In genomic region chr3:138889792-138890191, GRCh38 we compare ENCODE assay signal across 28 cellular contexts. TPM values are rescaled to one million over a fixed set of nuclear protein-coding genes. Genes with fewer than 3 reads are reported as not detected.
"Had no signal": no experiment of that assay in that cellular context is flagged by ENCODE, and none has a peak within 500 bp of the region (broad histone marks: within the 10 kb centered on the region; RNA-seq: fewer than 3 reads in every experiment).

No MANE protein-coding gene starts in this region.

- H3K4me3 Mint-ChIP-seq: activated CD4-positive, alpha-beta memory T cell treated with anti-CD3 and anti-CD28 coated beads, Interleukin-2, amount 10 ng/mL, durations not matched to agents 7 days and 5 days; activated CD4-positive, alpha-beta T cell treated with anti-CD3 and anti-CD28 coated beads for 36 hours had no signal

- H3K27me3 Mint-ChIP-seq: activated CD4-positive, alpha-beta memory T cell treated with anti-CD3 and anti-CD28 coated beads, Interleukin-2, amount 10 ng/mL, durations not matched to agents 7 days and 5 days; activated CD4-positive, alpha-beta T cell treated with anti-CD3 and anti-CD28 coated beads for 36 hours had no signal

- H3K27ac ChIP-seq: brain microvascular endothelial cell, cardiac muscle cell, SJCRH30, VCaP had no signal

- H3K9me3 ChIP-seq: SJCRH30, SK-N-SH had no signal

- H3K9ac ChIP-seq: SK-N-SH had no signal

- H3K4me1 ChIP-seq: SJCRH30 had no signal

- H3K36me3 ChIP-seq: brain microvascular endothelial cell, cardiac muscle cell, SJCRH30 had no signal

- H3K4me3 ChIP-seq: cardiac muscle cell, SJCRH30 had no signal

- ATAC-seq: activated CD4-positive, alpha-beta T cell treated with anti-CD3 and anti-CD28 coated beads for 36 hours; activated naive CD4-positive, alpha-beta T cell treated with anti-CD3 and anti-CD28 coated beads, Interleukin-2, amount 50 U/mL, for 72 hours; Panc1; Right ventricle myocardium inferior had no signal

- H3K27me3 ChIP-seq: brain microvascular endothelial cell, cardiac muscle cell, SJCRH30 had no signal

- H3K36me3 Mint-ChIP-seq: activated naive CD4-positive, alpha-beta T cell treated with anti-CD3 and anti-CD28 coated beads, Interleukin-2, amount 50 U/mL, for 72 hours had no signal

- H3K9me3 Mint-ChIP-seq: activated CD4-positive, alpha-beta memory T cell treated with anti-CD3 and anti-CD28 coated beads, Interleukin-2, amount 10 ng/mL, durations not matched to agents 7 days and 5 days; activated naive CD4-positive, alpha-beta T cell treated with anti-CD3 and anti-CD28 coated beads, Interleukin-2, amount 50 U/mL, for 72 hours had no signal

- H3K27ac Mint-ChIP-seq: activated CD4-positive, alpha-beta memory T cell treated with anti-CD3 and anti-CD28 coated beads, Interleukin-2, amount 10 ng/mL, durations not matched to agents 7 days and 5 days; activated CD4-positive, alpha-beta T cell treated with anti-CD3 and anti-CD28 coated beads for 36 hours had no signal

- H3K4me2 ChIP-seq: SK-N-SH had no signal

- DNase-seq: activated CD4-positive, alpha-beta memory T cell treated with anti-CD3 and anti-CD28 coated beads, Interleukin-2, amount 10 ng/mL, durations not matched to agents 7 days and 5 days; activated CD4-positive, alpha-beta T cell treated with anti-CD3 and anti-CD28 coated beads for 36 hours; activated CD4-positive, alpha-beta T cell treated with anti-CD3 and anti-CD28 coated beads, Interleukin-2, amount 50 U/mL, for 1 hour; activated effector memory CD4-positive, alpha-beta T cell treated with Interleukin-2 at 50 U/mL for 16 hours; activated naive CD4-positive, alpha-beta T cell; brain microvascular endothelial cell; KBM-7; NCI-H1092 treated with DMSO at 0.1 percent for 48 hours; NCI-H1417 treated with DMSO at 0.1 percent for 48 hours; NCI-H1694; NCI-H2029; NCI-H2107; NCI-H2171 treated with DMSO at 0.1 percent for 48 hours; NCI-H226; NCI-H526 treated with DMSO at 0.1 percent for 48 hours; NCI-H82; RPMI8226; SJCRH30; SK-N-SH; T-helper 1 cell had no signal

RNA-seq across cellular contexts. Expression of gene FOXL2, which starts 57.1 kb away (rescaled TPM):
- total RNA-seq: activated CD4-positive, alpha-beta memory T cell treated with anti-CD3 and anti-CD28 coated beads, Interleukin-2, amount 10 ng/mL, durations not matched to agents 7 days and 5 days; activated CD4-positive, alpha-beta T cell treated with anti-CD3 and anti-CD28 coated beads for 36 hours; activated naive CD4-positive, alpha-beta T cell treated with anti-CD3 and anti-CD28 coated beads, Interleukin-2, amount 50 U/mL, for 72 hours; cardiac muscle cell; OCI-LY7; Right ventricle myocardium inferior; T-helper 2 cell treated with Interferon-gamma antibody and Interleukin-4, amounts not matched to agents 100 ng/mL and 5 ng/mL, for 36 hours had no signal

RNA-seq across cellular contexts. Expression of gene FOXL2NB, which starts 57.2 kb away (rescaled TPM):
- total RNA-seq: activated CD4-positive, alpha-beta memory T cell treated with anti-CD3 and anti-CD28 coated beads, Interleukin-2, amount 10 ng/mL, durations not matched to agents 7 days and 5 days; activated CD4-positive, alpha-beta T cell treated with anti-CD3 and anti-CD28 coated beads for 36 hours; activated CD8-positive, alpha-beta memory T cell treated with anti-CD3 and anti-CD28 coated beads for 36 hours; activated naive CD4-positive, alpha-beta T cell treated with anti-CD3 and anti-CD28 coated beads, Interleukin-2, amount 50 U/mL, for 72 hours; cardiac muscle cell; OCI-LY7; Right ventricle myocardium inferior; T-helper 2 cell treated with Interferon-gamma antibody and Interleukin-4, amounts not matched to agents 100 ng/mL and 5 ng/mL, for 36 hours had no signal
